Comparison of ENCODE assay signal across 8 cellular contexts in the genomic region with DNA sequence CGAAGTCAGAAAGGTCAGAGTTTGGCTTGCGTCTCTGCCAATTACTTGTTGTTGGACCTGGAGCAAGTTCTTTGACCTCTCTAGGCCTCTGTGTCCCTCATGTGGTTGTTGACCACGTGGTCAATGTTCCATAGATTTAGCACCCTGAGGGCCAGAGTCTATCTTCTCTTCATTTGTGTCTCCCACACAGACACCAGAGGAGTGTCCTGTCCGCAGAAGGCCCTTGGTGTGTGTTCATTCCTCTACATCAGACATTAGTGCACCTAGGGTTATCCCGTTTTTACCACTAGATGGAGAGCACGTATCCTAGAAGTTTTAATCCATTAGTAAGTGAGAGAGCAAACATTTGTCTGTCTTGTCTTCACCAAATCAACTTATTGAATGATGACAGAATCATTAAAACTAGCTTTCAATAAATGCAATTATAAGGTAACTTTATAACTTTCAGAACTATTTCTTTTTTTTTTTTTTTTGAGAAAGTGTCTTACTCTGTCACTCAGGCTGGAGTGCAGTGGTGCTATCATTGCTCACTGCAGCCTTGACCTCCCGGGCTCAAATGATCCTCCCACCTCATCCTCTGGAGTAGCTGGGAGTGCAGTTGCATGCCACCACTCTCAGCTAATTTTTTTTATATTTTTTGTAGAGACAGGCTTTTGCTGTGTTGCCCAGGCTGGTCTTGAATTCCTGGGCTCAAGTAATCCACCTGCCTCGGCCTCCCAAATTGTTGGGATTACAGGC.
DNase-seq lines count a peak whose midpoint lies in the region; ATAC-seq, FAIRE-seq and TF ChIP-seq lines count a peak whose summit lies in the region.

No MANE protein-coding gene starts in this region.

- peaks cover 38% of the 10 kb centered on the region for H3K27me3 Mint-ChIP-seq in activated T-helper 1 cell treated with anti-CD3 and anti-CD28 coated beads, Interleukin-12 subunit alpha, Interleukin-12 subunit beta, Interleukin-2, Interleukin-4 antibody, amounts not matched to agents 30 ng/mL and 10 ng/mL and 1 ng/mL, durations not matched to agents 14 hours and 24 hours and 36 hours (ENCODE audit: insufficient read depth)
- H3K27me3 Mint-ChIP-seq in activated T-cell treated with anti-CD3 and anti-CD28 coated beads, Interleukin-2, amount 50 U/mL, for 4 hours (ENCODE audit: low read depth): peaks cover 7% of the 10 kb centered on the region

- TF ChIP-seq EP300 in A549 (IDR thresholded peaks at IDR 0.05): no peak

- H3K4me1 Mint-ChIP-seq in activated T-helper 1 cell treated with anti-CD3 and anti-CD28 coated beads, Interleukin-12 subunit alpha, Interleukin-12 subunit beta, Interleukin-2, Interleukin-4 antibody, amounts not matched to agents 30 ng/mL and 10 ng/mL and 1 ng/mL, durations not matched to agents 14 hours and 24 hours and 36 hours (ENCODE audit: low read depth): peaks cover 2% of the 10 kb centered on the region
- no peaks in the 10 kb centered on the region for H3K4me1 Mint-ChIP-seq in activated T-cell treated with anti-CD3 and anti-CD28 coated beads, Interleukin-2, amount 50 U/mL, for 4 hours (ENCODE audit: low read depth)

- 56% methylated on average over 8 of the region's 8 CpGs for WGBS in A549 (ENCODE audit: missing lambda C conversion rate)

- no peak overlapping the region for H3K27ac Mint-ChIP-seq in activated T-helper 1 cell treated with anti-CD3 and anti-CD28 coated beads, Interleukin-12 subunit alpha, Interleukin-12 subunit beta, Interleukin-2, Interleukin-4 antibody, amounts not matched to agents 30 ng/mL and 10 ng/mL and 1 ng/mL, durations not matched to agents 14 hours and 24 hours and 36 hours

- H3K4me3 ChIP-seq in A549: no peak overlapping the region

- DNase-seq in A549 (ENCODE audit: low read depth in 1 of 2, low spot score in 1 of 2): peak; percentile 25 to 53
- peak; percentile 25 for DNase-seq in H54 (ENCODE audit: insufficient read length, low spot score)
- peak; percentile 36 for DNase-seq in SW480 (ENCODE audit: low spot score)
- DNase-seq in left ventricle myocardium superior: no peak
- DNase-seq in activated T-helper 1 cell treated with anti-CD3 and anti-CD28 coated beads, Interleukin-12 subunit alpha, Interleukin-12 subunit beta, Interleukin-2, Interleukin-4 antibody, amounts not matched to agents 30 ng/mL and 10 ng/mL and 1 ng/mL, durations not matched to agents 14 hours and 24 hours and 36 hours (ENCODE audit: low spot score): no peak
- no peak for DNase-seq in stimulated activated CD4-positive, alpha-beta T cell treated with anti-CD3 and anti-CD28 coated beads, Interleukin-4, amount 100 ng/mL, for 4 hours
- DNase-seq in activated T-cell treated with anti-CD3 and anti-CD28 coated beads, Interleukin-2, amount 50 U/mL, for 4 hours: no peak
- DNase-seq in UCSD-AML1 (lab: John Stamatoyannopoulos, UW; ENCODE audit: unreplicated experiment): no peak

- no peaks in the 10 kb centered on the region for H3K36me3 Mint-ChIP-seq in activated T-helper 1 cell treated with anti-CD3 and anti-CD28 coated beads, Interleukin-12 subunit alpha, Interleukin-12 subunit beta, Interleukin-2, Interleukin-4 antibody, amounts not matched to agents 30 ng/mL and 10 ng/mL and 1 ng/mL, durations not matched to agents 14 hours and 24 hours and 36 hours (ENCODE audit: low read depth)
- H3K36me3 Mint-ChIP-seq in activated T-cell treated with anti-CD3 and anti-CD28 coated beads, Interleukin-2, amount 50 U/mL, for 4 hours (ENCODE audit: insufficient read depth): no peaks in the 10 kb centered on the region

- POLR2A ChIA-PET in A549 (lab: Yijun Ruan, JAX): no interaction called here

- peak; percentile 67 to 77 for TF ChIP-seq RAD21 in A549 (conservative IDR thresholded peaks at IDR 0.05 in 1 of 2, IDR thresholded peaks at IDR 0.05 in 1 of 2)

- peak; percentile 66 for TF ChIP-seq CTCF in A549 (IDR thresholded peaks at IDR 0.05)

- H3K27ac ChIP-seq in A549: no peak overlapping the region; a peak in 1 of 6 replicates

- no peaks in the 10 kb centered on the region for H3K9me3 ChIP-seq in A549

- H3K4me2 ChIP-seq in A549: no peak overlapping the region

- no peak overlapping the region for H3K4me3 Mint-ChIP-seq in activated T-helper 1 cell treated with anti-CD3 and anti-CD28 coated beads, Interleukin-12 subunit alpha, Interleukin-12 subunit beta, Interleukin-2, Interleukin-4 antibody, amounts not matched to agents 30 ng/mL and 10 ng/mL and 1 ng/mL, durations not matched to agents 14 hours and 24 hours and 36 hours
- no peak overlapping the region for H3K4me3 Mint-ChIP-seq in activated T-cell treated with anti-CD3 and anti-CD28 coated beads, Interleukin-2, amount 50 U/mL, for 4 hours

- H3K4me1 ChIP-seq in A549: no peaks in the 10 kb centered on the region

- CTCF ChIA-PET in A549 (lab: Yijun Ruan, JAX): interaction anchor here (0.8 to 3.3 kb wide), 12 partner anchors 8 to 593 kb away, joined by 3 to 53 read pairs (median 4); no protein-coding TSS in a partner anchor

- ATAC-seq in A549: peak; percentile 94 to 97
- ATAC-seq in left ventricle myocardium superior: peak; percentile 94
- ATAC-seq in activated T-cell treated with anti-CD3 and anti-CD28 coated beads, Interleukin-2, amount 50 U/mL, for 4 hours: no peak

- TF ChIP-seq POLR2A in A549 (IDR thresholded peaks at IDR 0.05; ENCODE audit: low read length) (no peak), H54 (IDR thresholded peaks at IDR 0.05; ENCODE audit: low read depth, low read length) (no peak)

- FAIRE-seq in A549 (lab: Jason Lieb, UNC) (peak; percentile 39), H54 (lab: Jason Lieb, UNC) (peak; percentile 75)

- intact Hi-C loops in left ventricle myocardium superior (cut with micrococcal nuclease): no loop called here
- intact Hi-C loops in activated T-helper 1 cell treated with anti-CD3 and anti-CD28 coated beads, Interleukin-12 subunit alpha, Interleukin-12 subunit beta, Interleukin-2, Interleukin-4 antibody, amounts not matched to agents 30 ng/mL and 10 ng/mL and 1 ng/mL, durations not matched to agents 14 hours and 24 hours and 36 hours (cut with micrococcal nuclease): loop anchor here (1.0 kb wide), 1 partner anchor 208 kb away; no protein-coding TSS in a partner anchor

- H3K9me3 Mint-ChIP-seq in activated T-helper 1 cell treated with anti-CD3 and anti-CD28 coated beads, Interleukin-12 subunit alpha, Interleukin-12 subunit beta, Interleukin-2, Interleukin-4 antibody, amounts not matched to agents 30 ng/mL and 10 ng/mL and 1 ng/mL, durations not matched to agents 14 hours and 24 hours and 36 hours: no peaks in the 10 kb centered on the region
- no peaks in the 10 kb centered on the region for H3K9me3 Mint-ChIP-seq in activated T-cell treated with anti-CD3 and anti-CD28 coated beads, Interleukin-2, amount 50 U/mL, for 4 hours

TF ChIP-seq in A549, 52 proteins besides CTCF, POLR2A, EP300 and RAD21:
- TF ChIP-seq RCOR1 (IDR thresholded peaks at IDR 0.05; ENCODE audit: low read depth, low read length) (no peak), SMC3 (IDR thresholded peaks at IDR 0.05) (peak; percentile 67)

Comparison
In these comparisons a context has a peak if more than half of its experiments do, and no peak if none do; other contexts are left out.
1. ATAC-seq: peak in A549 (2 of 2) and left ventricle myocardium superior (single experiment); none in activated T-cell treated with anti-CD3 and anti-CD28 coated beads, Interleukin-2, amount 50 U/mL, for 4 hours (0 of 2).
2. DNase-seq: peak in A549 (2 of 2), H54 (single experiment) and SW480 (single experiment); none in left ventricle myocardium superior (single experiment), activated T-helper 1 cell treated with anti-CD3 and anti-CD28 coated beads, Interleukin-12 subunit alpha, Interleukin-12 subunit beta, Interleukin-2, Interleukin-4 antibody, amounts not matched to agents 30 ng/mL and 10 ng/mL and 1 ng/mL, durations not matched to agents 14 hours and 24 hours and 36 hours (single experiment), stimulated activated CD4-positive, alpha-beta T cell treated with anti-CD3 and anti-CD28 coated beads, Interleukin-4, amount 100 ng/mL, for 4 hours (0 of 2), activated T-cell treated with anti-CD3 and anti-CD28 coated beads, Interleukin-2, amount 50 U/mL, for 4 hours (single experiment) and UCSD-AML1 (single experiment).